5 cellular contexts compared by ENCODE assay signal in the genomic region with DNA sequence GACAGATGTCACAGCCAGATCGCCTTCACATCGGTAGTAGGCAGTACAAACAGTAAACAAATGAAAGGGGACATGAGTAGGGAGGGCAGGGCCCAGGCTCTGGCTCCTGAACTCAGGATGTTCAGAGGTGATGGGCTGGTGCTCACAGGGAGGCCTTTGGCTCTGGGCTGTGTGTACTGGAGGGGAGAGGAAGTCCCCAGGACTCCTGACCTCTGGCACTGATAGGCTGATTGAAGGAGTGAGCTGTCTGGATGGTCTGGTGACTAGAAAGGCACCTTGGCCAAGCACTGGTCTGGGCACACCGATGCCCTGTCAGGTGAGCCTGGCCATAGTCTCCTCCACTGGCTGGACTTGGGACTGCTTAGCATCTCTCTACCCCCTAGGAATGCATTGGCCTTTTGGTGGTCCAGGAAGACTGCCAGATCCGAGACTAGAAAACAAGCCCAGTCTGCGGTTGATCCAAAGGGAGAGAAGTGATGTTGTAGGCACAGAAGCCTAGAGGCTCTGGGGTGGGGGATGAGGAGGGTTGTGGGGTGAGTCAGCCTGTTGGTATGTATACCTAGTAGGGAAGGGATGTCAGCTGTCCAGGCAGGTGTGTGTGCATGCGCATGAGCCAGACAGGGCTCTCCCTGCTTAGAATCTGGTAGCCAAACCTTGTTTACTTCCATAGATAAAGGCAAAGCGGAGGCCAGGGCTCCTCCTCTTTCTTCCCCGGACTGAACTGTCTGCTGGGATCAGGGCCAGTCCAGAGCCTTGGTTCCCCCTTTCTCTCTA. TPM values are rescaled to one million over a fixed set of nuclear protein-coding genes. Genes with fewer than 3 reads are reported as not detected.
DNase-seq lines count a peak whose midpoint lies in the region; ATAC-seq, FAIRE-seq and TF ChIP-seq lines count a peak whose summit lies in the region.

No MANE protein-coding gene starts in this region.

- WGBS in K562 (ENCODE audit: insufficient coverage, low coverage, missing lambda C conversion rate) = 60% methylated on average over 8 of the region's 8 CpGs

- no peak for ATAC-seq in K562
- ATAC-seq in HG03457 (IDR thresholded peaks at IDR 0.05; ENCODE audit: unreplicated experiment) = no peak

- no peak overlapping the region for H2AFZ ChIP-seq in K562 (ENCODE audit: low read depth, low read length)

- TF ChIP-seq POLR2A in K562 (conservative IDR thresholded peaks at IDR 0.05) = no peak

- H3K4me3 ChIP-seq in LNCaP clone FGC (ENCODE audit: low read depth, low read length) (peak overlapping the region; percentile 80), K562 (no peak overlapping the region)

- TF ChIP-seq CTCF in LNCaP clone FGC (IDR thresholded peaks at IDR 0.05; ENCODE audit: control insufficient read depth, extremely low read depth, insufficient read depth) (no peak), K562 (IDR thresholded peaks at IDR 0.05 in 2 of 3, conservative IDR thresholded peaks at IDR 0.05 in 1 of 3; ENCODE audit: insufficient read depth in 2 of 3, low read depth in 1 of 3, low read length in 3 of 3) (no peak)

- no peak for TF ChIP-seq RAD21 in K562 (CRISPR knock-in tag; conservative IDR thresholded peaks at IDR 0.05 in 1 of 2, IDR thresholded peaks at IDR 0.05 in 1 of 2)

- intact Hi-C loops in K562 (cut with micrococcal nuclease) = no loop called here
- intact Hi-C loops in posterior vena cava (cut with DNase I) = no loop called here

- H3K4me1 ChIP-seq in K562 (replicated peaks in 1 of 2; ENCODE audit: control insufficient read depth in 2 of 2, insufficient read depth in 2 of 2, low read length in 2 of 2) = peaks cover 29 to 41% of the 10 kb centered on the region in 2 experiments

- BruUV-seq in K562 (replicated peaks; lab: Mats Ljungman, UMichigan) = no TSS peak

- H3K27ac ChIP-seq in K562 (ENCODE audit: extremely low read depth, low read depth, low read length) = no peak overlapping the region

- no peaks in the 10 kb centered on the region for H3K27me3 ChIP-seq in K562 (ENCODE audit: control insufficient read depth in 2 of 2, insufficient read depth in 2 of 2, low read length in 2 of 2)

- no peak overlapping the region; a peak in 1 of 4 replicates for H3K9ac ChIP-seq in K562 (ENCODE audit: insufficient read depth in 1 of 2, low read depth in 2 of 2, low read length in 2 of 2)

- H3K9me3 ChIP-seq in K562 (replicated peaks; ENCODE audit: control insufficient read depth, insufficient read depth, low read depth, low read length) = no peaks in the 10 kb centered on the region

- no peak for FAIRE-seq in K562 (lab: Jason Lieb, UNC)

- DNase-seq in LNCaP clone FGC (ENCODE audit: low read depth) = peak; percentile 96
- DNase-seq in K562 (ENCODE audit: extremely low read depth in 1 of 4, low spot score in 3 of 4) = peak in 2 of 4 experiments; percentile 19 to 37
- peak; percentile 43 for DNase-seq in posterior vena cava (ENCODE audit: low spot score)
- DNase-seq in AG08395 (ENCODE audit: low spot score) = no peak

- no peaks in the 10 kb centered on the region for H3K36me3 ChIP-seq in K562 (ENCODE audit: control insufficient read depth, insufficient read depth, low read length)

- no peaks in the 10 kb centered on the region for H3K79me2 ChIP-seq in K562 (ENCODE audit: control insufficient read depth, insufficient read depth, low read length)

- TF ChIP-seq EP300 in K562 (IDR thresholded peaks at IDR 0.05; ENCODE audit: low read length) = no peak

- no peak overlapping the region; the same call in 1 of the 2 replicates for H3K4me2 ChIP-seq in K562 (ENCODE audit: insufficient read depth, low read length)

- in situ Hi-C loops in K562 (cut with MboI) = no loop called here

- CTCF ChIA-PET in K562 (lab: Yijun Ruan, JAX; ENCODE audit: low intra/inter-chr PET ratio) = interaction anchor here (0.8 kb wide), 1 partner anchor 355 kb away, joined by 3 read pairs; no protein-coding TSS in a partner anchor

- H4K20me1 ChIP-seq in K562 (replicated peaks; ENCODE audit: control insufficient read depth, insufficient read depth, low read length) = no peaks in the 10 kb centered on the region

- POLR2A ChIA-PET in K562 (lab: Yijun Ruan, JAX) = no interaction called here

- no peaks in the 10 kb centered on the region for H3K9me1 ChIP-seq in K562 (ENCODE audit: control insufficient read depth, insufficient read depth, low read length)

RNA-seq across cellular contexts. Expression of a gene that starts 1.9 kb away (rescaled TPM):
- total RNA-seq in K562 (2011; cell fraction: chromatin; rRNA removed; ENCODE audit: low replicate concordance) = 10.1 and 24.8 TPM in 2 replicates
- 24.3 and 37.9 TPM in 2 replicates for total RNA-seq in K562 (2011; cell fraction: nucleolus; rRNA removed)
- 13.6 and 20.2 TPM in 2 replicates for total RNA-seq in K562 (2011; cell fraction: nucleoplasm; rRNA removed)
- 1.5 and 2.1 TPM in 2 replicates for total RNA-seq in K562 (2014; rRNA removed)
- total RNA-seq in K562 (2014; rRNA removed; fragmentation: Illumina TruSeq; extraction: Trizol) = 1.1 and 1.8 TPM in 2 replicates
- total RNA-seq in K562 (2015; rRNA removed; fragmentation: Illumina TruSeq; extraction: Trizol) = 0.94 and 0.98 TPM in 2 replicates
- total RNA-seq in K562 (2021) = 3.2 and 4.5 TPM in 2 replicates
- 2.8 and 5.6 TPM in 2 replicates for polyA plus RNA-seq in K562 (2011; rRNA removed)
- 4.1 and 7.4 TPM in 2 replicates for polyA plus RNA-seq in K562 (2011; cell fraction: cytosol; rRNA removed)
- 9.8 and 17.8 TPM in 2 replicates for polyA plus RNA-seq in K562 (2011; cell fraction: nucleus; rRNA removed)
- 4.0 and 7.3 TPM in 2 replicates for polyA plus RNA-seq in K562 (2012)
- polyA plus RNA-seq in K562 (2014; fragmentation: Illumina TruSeq; extraction: Trizol) = 3.9 and 4.5 TPM in 2 replicates
- polyA plus RNA-seq in K562 (2014; fragmentation: Nextera tagmentation; extraction: Ambion mirVana) = under 1 TPM; 0.78 to 0.80 TPM
- 2.3 and 3.3 TPM in 2 replicates for polyA plus RNA-seq in K562 (2014; rRNA removed)
- 3.5 and 3.7 TPM in 2 replicates for polyA minus RNA-seq in K562 (2011; rRNA and poly(A)+ RNA removed)
- polyA minus RNA-seq in K562 (2011; cell fraction: cytosol; rRNA and poly(A)+ RNA removed) = 4.8 and 6.5 TPM in 2 replicates
- polyA minus RNA-seq in K562 (2011; cell fraction: nucleus; rRNA and poly(A)+ RNA removed) = 5.0 and 5.2 TPM in 2 replicates
- 1 to 10 TPM; 1.7 to 3.2 TPM for total RNA-seq in posterior vena cava

RNA-seq across cellular contexts. Expression of a gene that starts 17.2 kb away (rescaled TPM):
- not detected in 2 replicates for total RNA-seq in K562 (2011; cell fraction: chromatin; rRNA removed; ENCODE audit: low replicate concordance)
- total RNA-seq in K562 (2011; cell fraction: nucleolus; rRNA removed) = 0.66 and 0.67 TPM in 2 replicates
- total RNA-seq in K562 (2011; cell fraction: nucleoplasm; rRNA removed) = not detected in 2 replicates
- total RNA-seq in K562 (2014; rRNA removed) (not detected in 2 replicates), K562 (2014; rRNA removed; fragmentation: Illumina TruSeq; extraction: Trizol) (not detected in 2 replicates), K562 (2015; rRNA removed; fragmentation: Illumina TruSeq; extraction: Trizol) (not detected in 2 replicates), K562 (2021) (not detected in 2 replicates), posterior vena cava (not detected)
- polyA plus RNA-seq in K562 (2011; rRNA removed) (0.11 TPM in 1 of 2 replicates, not detected in the other), K562 (2014; fragmentation: Illumina TruSeq; extraction: Trizol) (not detected in 2 replicates), K562 (2014; fragmentation: Nextera tagmentation; extraction: Ambion mirVana) (under 1 TPM; 0.11 to 0.18 TPM), K562 (2014; rRNA removed) (not detected in 2 replicates)
- polyA plus RNA-seq in K562 (2011; cell fraction: cytosol; rRNA removed) = 0.09 and 0.18 TPM in 2 replicates
- 0.17 TPM in 1 of 2 replicates, not detected in the other for polyA plus RNA-seq in K562 (2011; cell fraction: nucleus; rRNA removed)
- 0.14 TPM in 1 of 2 replicates, not detected in the other for polyA plus RNA-seq in K562 (2012)
- polyA minus RNA-seq in K562 (2011; rRNA and poly(A)+ RNA removed) = not detected in 2 replicates
- polyA minus RNA-seq in K562 (2011; cell fraction: cytosol; rRNA and poly(A)+ RNA removed) = not detected in 2 replicates
- not detected in 2 replicates for polyA minus RNA-seq in K562 (2011; cell fraction: nucleus; rRNA and poly(A)+ RNA removed)

RNA-seq across cellular contexts. Expression of a gene that starts 28.3 kb away (rescaled TPM):
- total RNA-seq in K562 (2011; cell fraction: chromatin; rRNA removed; ENCODE audit: low replicate concordance) = 1.1 and 1.9 TPM in 2 replicates
- 1.8 TPM in 2 replicates for total RNA-seq in K562 (2011; cell fraction: nucleolus; rRNA removed)
- total RNA-seq in K562 (2011; cell fraction: nucleoplasm; rRNA removed) = 1.0 and 1.1 TPM in 2 replicates
- total RNA-seq in K562 (2014; rRNA removed) (2.0 and 2.2 TPM in 2 replicates), K562 (2014; rRNA removed; fragmentation: Illumina TruSeq; extraction: Trizol) (0.73 and 1.1 TPM in 2 replicates), K562 (2015; rRNA removed; fragmentation: Illumina TruSeq; extraction: Trizol) (0.45 and 0.72 TPM in 2 replicates), K562 (2021) (1.9 and 2.0 TPM in 2 replicates), posterior vena cava (not detected)
- polyA plus RNA-seq in K562 (2011; rRNA removed) (1.1 and 1.2 TPM in 2 replicates), K562 (2014; fragmentation: Illumina TruSeq; extraction: Trizol) (1.1 TPM in 2 replicates), K562 (2014; fragmentation: Nextera tagmentation; extraction: Ambion mirVana) (under 1 TPM; 0.08 to 0.18 TPM), K562 (2014; rRNA removed) (1.4 and 2.6 TPM in 2 replicates)
- polyA plus RNA-seq in K562 (2011; cell fraction: cytosol; rRNA removed) = 1.3 and 2.4 TPM in 2 replicates
- polyA plus RNA-seq in K562 (2011; cell fraction: nucleus; rRNA removed) = 1.0 and 1.1 TPM in 2 replicates
- polyA plus RNA-seq in K562 (2012) = 0.51 and 1.3 TPM in 2 replicates
- polyA minus RNA-seq in K562 (2011; rRNA and poly(A)+ RNA removed) = 0.77 and 1.3 TPM in 2 replicates
- 1.4 TPM in 1 of 2 replicates, not detected in the other for polyA minus RNA-seq in K562 (2011; cell fraction: cytosol; rRNA and poly(A)+ RNA removed)
- polyA minus RNA-seq in K562 (2011; cell fraction: nucleus; rRNA and poly(A)+ RNA removed) = 1.1 and 1.3 TPM in 2 replicates

RNA-seq across cellular contexts. Expression of a gene that starts 38.4 kb away (rescaled TPM):
- 52.2 and 75.8 TPM in 2 replicates for total RNA-seq in K562 (2011; cell fraction: chromatin; rRNA removed; ENCODE audit: low replicate concordance)
- total RNA-seq in K562 (2011; cell fraction: nucleolus; rRNA removed) = 35.9 and 41.6 TPM in 2 replicates
- total RNA-seq in K562 (2011; cell fraction: nucleoplasm; rRNA removed) = 34.0 and 47.2 TPM in 2 replicates
- total RNA-seq in K562 (2014; rRNA removed) = 57.9 and 60.3 TPM in 2 replicates
- total RNA-seq in K562 (2014; rRNA removed; fragmentation: Illumina TruSeq; extraction: Trizol) = 39.5 and 44.2 TPM in 2 replicates
- total RNA-seq in K562 (2015; rRNA removed; fragmentation: Illumina TruSeq; extraction: Trizol) = 58.4 and 61.5 TPM in 2 replicates
- total RNA-seq in K562 (2021) = 31.2 and 41.0 TPM in 2 replicates
- 33.8 and 37.9 TPM in 2 replicates for polyA plus RNA-seq in K562 (2011; rRNA removed)
- polyA plus RNA-seq in K562 (2011; cell fraction: cytosol; rRNA removed) = 38.9 and 62.7 TPM in 2 replicates
- polyA plus RNA-seq in K562 (2011; cell fraction: nucleus; rRNA removed) = 54.0 and 67.1 TPM in 2 replicates
- polyA plus RNA-seq in K562 (2012) = 31.6 and 35.7 TPM in 2 replicates
- polyA plus RNA-seq in K562 (2014; fragmentation: Illumina TruSeq; extraction: Trizol) = 51.3 and 68.6 TPM in 2 replicates
- polyA plus RNA-seq in K562 (2014; fragmentation: Nextera tagmentation; extraction: Ambion mirVana) = 1 to 10 TPM; 2.4 to 9.1 TPM
- 66.6 and 79.4 TPM in 2 replicates for polyA plus RNA-seq in K562 (2014; rRNA removed)
- polyA minus RNA-seq in K562 (2011; rRNA and poly(A)+ RNA removed) = 24.9 and 30.8 TPM in 2 replicates
- polyA minus RNA-seq in K562 (2011; cell fraction: cytosol; rRNA and poly(A)+ RNA removed) = 16.6 and 22.6 TPM in 2 replicates
- polyA minus RNA-seq in K562 (2011; cell fraction: nucleus; rRNA and poly(A)+ RNA removed) = 9.8 and 36.0 TPM in 2 replicates
- total RNA-seq in posterior vena cava = 10 to 100 TPM; 18.3 to 22.9 TPM

RNA-seq across cellular contexts. Expression of a gene that starts 38.8 kb away (rescaled TPM):
- total RNA-seq in K562 (2011; cell fraction: chromatin; rRNA removed; ENCODE audit: low replicate concordance) = 53.9 and 97.1 TPM in 2 replicates
- total RNA-seq in K562 (2011; cell fraction: nucleolus; rRNA removed) = 55.0 and 62.4 TPM in 2 replicates
- total RNA-seq in K562 (2011; cell fraction: nucleoplasm; rRNA removed) = 34.8 and 43.8 TPM in 2 replicates
- total RNA-seq in K562 (2014; rRNA removed) = 13.1 and 20.8 TPM in 2 replicates
- 7.9 and 13.1 TPM in 2 replicates for total RNA-seq in K562 (2014; rRNA removed; fragmentation: Illumina TruSeq; extraction: Trizol)
- total RNA-seq in K562 (2015; rRNA removed; fragmentation: Illumina TruSeq; extraction: Trizol) = 20.7 and 22.5 TPM in 2 replicates
- 18.2 and 19.9 TPM in 2 replicates for total RNA-seq in K562 (2021)
- 27.1 and 35.2 TPM in 2 replicates for polyA plus RNA-seq in K562 (2011; rRNA removed)
- 38.7 and 39.7 TPM in 2 replicates for polyA plus RNA-seq in K562 (2011; cell fraction: cytosol; rRNA removed)
- 105 TPM in 2 replicates for polyA plus RNA-seq in K562 (2011; cell fraction: nucleus; rRNA removed)
- 23.5 and 35.7 TPM in 2 replicates for polyA plus RNA-seq in K562 (2012)
- 30.0 and 36.8 TPM in 2 replicates for polyA plus RNA-seq in K562 (2014; fragmentation: Illumina TruSeq; extraction: Trizol)
- polyA plus RNA-seq in K562 (2014; fragmentation: Nextera tagmentation; extraction: Ambion mirVana) = 1 to 10 TPM; 1.5 to 3.6 TPM
- polyA plus RNA-seq in K562 (2014; rRNA removed) = 23.4 and 23.5 TPM in 2 replicates
- polyA minus RNA-seq in K562 (2011; rRNA and poly(A)+ RNA removed) = 22.6 and 25.2 TPM in 2 replicates
- 11.4 and 13.7 TPM in 2 replicates for polyA minus RNA-seq in K562 (2011; cell fraction: cytosol; rRNA and poly(A)+ RNA removed)
- 22.2 and 27.5 TPM in 2 replicates for polyA minus RNA-seq in K562 (2011; cell fraction: nucleus; rRNA and poly(A)+ RNA removed)
- total RNA-seq in posterior vena cava = 1 to 10 TPM; 8.3 to 8.6 TPM
